ENCODE assay signal across 20 cellular contexts in the genomic region with DNA sequence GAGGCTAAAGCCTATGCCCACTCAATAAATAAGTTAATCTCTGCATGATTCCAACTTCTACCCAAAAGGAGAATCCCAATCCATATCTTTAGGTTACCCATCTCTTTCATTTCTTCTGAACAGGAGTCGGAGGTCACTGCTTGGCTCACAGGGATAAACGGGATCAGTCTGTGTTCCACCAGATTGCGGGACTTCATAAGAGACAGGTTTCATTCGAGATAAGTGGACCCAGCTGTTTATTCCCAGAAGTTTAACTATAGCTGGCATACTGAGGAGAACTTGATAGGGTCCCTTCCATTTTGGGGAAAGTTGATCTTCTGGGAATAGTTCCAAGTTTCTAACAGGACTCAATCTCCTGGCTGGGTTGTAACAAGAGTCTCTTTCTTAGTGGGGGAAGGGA. TPM values are rescaled to one million over a fixed set of nuclear protein-coding genes. Genes with fewer than 3 reads are reported as not detected.
DNase-seq lines count a peak whose midpoint lies in the region; ATAC-seq and TF ChIP-seq lines count a peak whose summit lies in the region.
"Had no signal": no experiment of that assay in that cellular context is flagged by ENCODE, and none has a peak within 500 bp of the region (broad histone marks: within the 10 kb centered on the region; RNA-seq: fewer than 3 reads in every experiment).

No MANE protein-coding gene starts in this region.

- ATAC-seq in SK-N-SH treated with all-trans-retinoic acid at 6 μM for 48 hours: no peak
- no peak for ATAC-seq in HG02610 (IDR thresholded peaks at IDR 0.05; ENCODE audit: unreplicated experiment)
- ATAC-seq: Right ventricle myocardium inferior had no signal

- no peak overlapping the region for H3K4me2 ChIP-seq in SK-N-SH
- H3K4me2 ChIP-seq: PC-9 had no signal

- H3K27me3 ChIP-seq in SK-N-SH (ENCODE audit: insufficient read depth): no peaks in the 10 kb centered on the region
- H3K27me3 ChIP-seq: BE2C, MG63, SJCRH30 had no signal

- H4K20me1 ChIP-seq in SK-N-SH (ENCODE audit: insufficient read depth): no peaks in the 10 kb centered on the region

- 68% methylated on average over 4 of the region's 4 CpGs for WGBS in SK-N-SH (ENCODE audit: low lambda C conversion rate)

- peaks cover 4% of the 10 kb centered on the region; the same call in 1 of the 2 replicates for H3K9me3 ChIP-seq in SK-N-SH

- peaks cover 2 to 7% of the 10 kb centered on the region in 2 experiments; a peak in 3 of 4 replicates for H3K4me1 ChIP-seq in SK-N-SH (ENCODE audit: control insufficient read depth in 1 of 2, insufficient read depth in 2 of 2, low read depth in 1 of 2, low read length in 1 of 2)
- H3K4me1 ChIP-seq: BE2C, SJCRH30 had no signal

- H2AFZ ChIP-seq in SK-N-SH (ENCODE audit: low read depth): no peak overlapping the region
- H2AFZ ChIP-seq: PC-9 had no signal

- no peaks in the 10 kb centered on the region for H3K9me2 ChIP-seq in SK-N-SH

- peaks cover 4% of the 10 kb centered on the region for H3F3A ChIP-seq in SK-N-SH (replicated peaks; ENCODE audit: insufficient read depth)

- CTCF ChIA-PET in SK-N-SH (lab: Yijun Ruan, JAX): interaction anchor here (0.7 to 2.7 kb wide), 5 partner anchors 15 to 19 kb away, joined by 3 to 12 read pairs (median 3); no protein-coding TSS in a partner anchor
- CTCF ChIA-PET in HEK293T (lab: Yijun Ruan, JAX): no interaction called here

- no peak overlapping the region for H3K9ac ChIP-seq in SK-N-SH

- H3K36me3 ChIP-seq in SK-N-SH (replicated peaks in 1 of 2; ENCODE audit: control insufficient read depth in 1 of 2, insufficient read depth in 2 of 2, low read length in 1 of 2): no peaks in the 10 kb centered on the region
- H3K36me3 ChIP-seq: BE2C, SJCRH30 had no signal

- no peak overlapping the region for H3K4me3 ChIP-seq in SK-N-SH (ENCODE audit: low read depth in 2 of 2, low read length in 1 of 2)
- H3K4me3 ChIP-seq: MG63, PC-9, SJCRH30 had no signal

- H3K79me2 ChIP-seq in SK-N-SH (ENCODE audit: insufficient read depth): peaks cover 7% of the 10 kb centered on the region; the same call in 1 of the 2 replicates

- no peak for TF ChIP-seq EP300 in SK-N-SH (IDR thresholded peaks at IDR 0.05; ENCODE audit: borderline replicate concordance in 1 of 2, low read depth in 1 of 2, low read length in 1 of 2)

- TF ChIP-seq CTCF in SK-N-SH (IDR thresholded peaks at IDR 0.05): no peak

- no peak for TF ChIP-seq RAD21 in SK-N-SH (IDR thresholded peaks at IDR 0.05; ENCODE audit: low read length)

- H3K27ac ChIP-seq in SK-N-SH (ENCODE audit: low read depth in 2 of 2, low read length in 1 of 2): no peak overlapping the region
- H3K27ac ChIP-seq: PC-9, SJCRH30 had no signal

- POLR2A ChIA-PET in SK-N-SH (lab: Yijun Ruan, JAX): no interaction called here
- POLR2A ChIA-PET in HEK293T (lab: Yijun Ruan, JAX): interaction anchor here (2.8 kb wide), 1 partner anchor 14 kb away, joined by 49 read pairs; no protein-coding TSS in a partner anchor

- no peak for DNase-seq in SK-N-SH
- DNase-seq in OCI-M1 (lab: John Stamatoyannopoulos, UW): peak; percentile 87
- DNase-seq in fibroblast of gingiva (ENCODE audit: low read depth): peak; percentile 4
- no peak for DNase-seq in NCI-H69 (lab: John Stamatoyannopoulos, UW)
- DNase-seq in HEK293T (ENCODE audit: extremely low spot score): no peak
- DNase-seq: 8988T; ACHN; BE2C; CD8-positive, alpha-beta memory T cell; KG1; MG63; NCI-H2029; NCI-H2227 treated with DMSO at 0.1 percent for 48 hours; NCI-H748 treated with DMSO at 0.1 percent for 48 hours; NK-92 treated with Interleukin-12 subunit alpha and Interleukin-12 subunit beta, amount 100 ng/mL, for 24 hours; PC-9 had no signal

TF ChIP-seq in SK-N-SH, 30 proteins besides CTCF, POLR2A, EP300 and RAD21 (continues in another document):
- TF ChIP-seq FOXJ3 (CRISPR knock-in tag; IDR thresholded peaks at IDR 0.05): no peak
- no peak for TF ChIP-seq CHD2 (IDR thresholded peaks at IDR 0.05; ENCODE audit: low read length, partially characterized antibody)
- TF ChIP-seq, protein P1, sequence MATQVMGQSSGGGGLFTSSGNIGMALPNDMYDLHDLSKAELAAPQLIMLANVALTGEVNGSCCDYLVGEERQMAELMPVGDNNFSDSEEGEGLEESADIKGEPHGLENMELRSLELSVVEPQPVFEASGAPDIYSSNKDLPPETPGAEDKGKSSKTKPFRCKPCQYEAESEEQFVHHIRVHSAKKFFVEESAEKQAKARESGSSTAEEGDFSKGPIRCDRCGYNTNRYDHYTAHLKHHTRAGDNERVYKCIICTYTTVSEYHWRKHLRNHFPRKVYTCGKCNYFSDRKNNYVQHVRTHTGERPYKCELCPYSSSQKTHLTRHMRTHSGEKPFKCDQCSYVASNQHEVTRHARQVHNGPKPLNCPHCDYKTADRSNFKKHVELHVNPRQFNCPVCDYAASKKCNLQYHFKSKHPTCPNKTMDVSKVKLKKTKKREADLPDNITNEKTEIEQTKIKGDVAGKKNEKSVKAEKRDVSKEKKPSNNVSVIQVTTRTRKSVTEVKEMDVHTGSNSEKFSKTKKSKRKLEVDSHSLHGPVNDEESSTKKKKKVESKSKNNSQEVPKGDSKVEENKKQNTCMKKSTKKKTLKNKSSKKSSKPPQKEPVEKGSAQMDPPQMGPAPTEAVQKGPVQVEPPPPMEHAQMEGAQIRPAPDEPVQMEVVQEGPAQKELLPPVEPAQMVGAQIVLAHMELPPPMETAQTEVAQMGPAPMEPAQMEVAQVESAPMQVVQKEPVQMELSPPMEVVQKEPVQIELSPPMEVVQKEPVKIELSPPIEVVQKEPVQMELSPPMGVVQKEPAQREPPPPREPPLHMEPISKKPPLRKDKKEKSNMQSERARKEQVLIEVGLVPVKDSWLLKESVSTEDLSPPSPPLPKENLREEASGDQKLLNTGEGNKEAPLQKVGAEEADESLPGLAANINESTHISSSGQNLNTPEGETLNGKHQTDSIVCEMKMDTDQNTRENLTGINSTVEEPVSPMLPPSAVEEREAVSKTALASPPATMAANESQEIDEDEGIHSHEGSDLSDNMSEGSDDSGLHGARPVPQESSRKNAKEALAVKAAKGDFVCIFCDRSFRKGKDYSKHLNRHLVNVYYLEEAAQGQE (IDR thresholded peaks at IDR 0.05; ENCODE audit: low read depth, low read length): no peak

TF ChIP-seq in SK-N-SH treated with all-trans-retinoic acid at 6 μM for 48 hours, 23 proteins besides CTCF, POLR2A, EP300 and RAD21 (continues in another document):
- TF ChIP-seq, protein P2, sequence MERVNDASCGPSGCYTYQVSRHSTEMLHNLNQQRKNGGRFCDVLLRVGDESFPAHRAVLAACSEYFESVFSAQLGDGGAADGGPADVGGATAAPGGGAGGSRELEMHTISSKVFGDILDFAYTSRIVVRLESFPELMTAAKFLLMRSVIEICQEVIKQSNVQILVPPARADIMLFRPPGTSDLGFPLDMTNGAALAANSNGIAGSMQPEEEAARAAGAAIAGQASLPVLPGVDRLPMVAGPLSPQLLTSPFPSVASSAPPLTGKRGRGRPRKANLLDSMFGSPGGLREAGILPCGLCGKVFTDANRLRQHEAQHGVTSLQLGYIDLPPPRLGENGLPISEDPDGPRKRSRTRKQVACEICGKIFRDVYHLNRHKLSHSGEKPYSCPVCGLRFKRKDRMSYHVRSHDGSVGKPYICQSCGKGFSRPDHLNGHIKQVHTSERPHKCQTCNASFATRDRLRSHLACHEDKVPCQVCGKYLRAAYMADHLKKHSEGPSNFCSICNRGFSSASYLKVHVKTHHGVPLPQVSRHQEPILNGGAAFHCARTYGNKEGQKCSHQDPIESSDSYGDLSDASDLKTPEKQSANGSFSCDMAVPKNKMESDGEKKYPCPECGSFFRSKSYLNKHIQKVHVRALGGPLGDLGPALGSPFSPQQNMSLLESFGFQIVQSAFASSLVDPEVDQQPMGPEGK (CRISPR knock-in tag; IDR thresholded peaks at IDR 0.05; ENCODE audit: borderline replicate concordance): no peak
- TF ChIP-seq TOX (CRISPR knock-in tag; IDR thresholded peaks at IDR 0.05; ENCODE audit: borderline replicate concordance) (no peak), CSDC2 (CRISPR knock-in tag; IDR thresholded peaks at IDR 0.05) (no peak)

TF ChIP-seq in HEK293T, 16 proteins besides CTCF, POLR2A, EP300 and RAD21:
- TF ChIP-seq SP1 (IDR thresholded peaks at IDR 0.05) (no peak), CTBP1 (IDR thresholded peaks at IDR 0.05; ENCODE audit: borderline replicate concordance) (no peak), SUZ12 (IDR thresholded peaks at IDR 0.05) (no peak)

RNA-seq across cellular contexts. Expression of a gene that starts 45.4 kb away (rescaled TPM):
- polyA plus RNA-seq in SK-N-SH (2012; rRNA removed): 22.7 and 29.5 TPM in 2 replicates
- polyA plus RNA-seq in SK-N-SH (2012; cell fraction: cytosol; rRNA removed): 16.4 and 17.8 TPM in 2 replicates
- polyA plus RNA-seq in SK-N-SH (2012; cell fraction: nucleus; rRNA removed): 25.7 and 35.5 TPM in 2 replicates

Comparison
In these comparisons a context has a peak if more than half of its experiments do, and no peak if none do; other contexts are left out.
1. DNase-seq: peak in OCI-M1 (single experiment) and fibroblast of gingiva (single experiment); none in SK-N-SH (single experiment), NCI-H69 (single experiment) and HEK293T (single experiment).